ENCODE assay signal across 8 cellular contexts in the genomic region with DNA sequence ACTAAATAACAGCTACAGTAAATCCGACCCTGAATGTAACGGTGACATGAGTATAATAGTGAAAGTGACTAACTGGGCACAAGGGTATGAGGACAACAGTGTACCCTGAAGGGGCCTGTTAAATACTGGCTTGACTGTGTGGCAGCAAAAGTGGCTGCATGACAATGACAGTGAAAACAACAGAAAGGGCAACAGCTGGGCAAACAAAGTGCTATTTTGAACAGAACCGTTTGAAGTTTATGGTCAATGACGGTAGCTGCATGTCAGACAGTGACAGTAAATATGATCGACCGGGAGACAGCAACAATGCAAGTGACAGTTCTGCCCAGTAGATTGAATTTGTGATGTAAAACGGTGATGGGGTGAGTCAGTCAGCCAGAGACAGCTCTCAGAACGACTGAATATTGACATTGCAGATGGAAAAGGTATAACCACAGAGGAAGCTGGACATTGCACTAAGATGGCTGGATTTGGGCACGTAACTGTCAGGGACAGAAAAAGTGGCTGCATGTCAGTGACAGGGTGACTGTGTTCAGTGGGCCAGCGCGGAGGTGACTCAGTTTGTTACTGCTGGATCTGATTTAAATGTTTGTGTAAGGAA. TPM values are rescaled to one million over a fixed set of nuclear protein-coding genes. Genes with fewer than 3 reads are reported as not detected.
A peak's percentile ranks its signal among the peaks of the same experiment; 100 is the strongest.
DNase-seq lines count a peak whose midpoint lies in the region; FAIRE-seq and TF ChIP-seq lines count a peak whose summit lies in the region.
"Had no signal": no experiment of that assay in that cellular context is flagged by ENCODE, and none has a peak within 500 bp of the region (broad histone marks: within the 10 kb centered on the region; RNA-seq: fewer than 3 reads in every experiment).

No MANE protein-coding gene starts in this region.

- intact Hi-C loops in adrenal gland (cut with DNase I): loop anchor here in 1 of 2 donors (10.0 kb wide), 1 partner anchor 54 kb away; no protein-coding TSS in a partner anchor

- H3K27ac ChIP-seq in GM23248 (no peak overlapping the region), adrenal gland (peak overlapping the region in 4 of 5 donors; percentile 6 to 96 (median 94)), neural progenitor cell (no peak overlapping the region)

- H3K36me3 ChIP-seq in GM23248 (ENCODE audit: low read depth) (no peaks in the 10 kb centered on the region), adrenal gland (replicated peaks in 1 of 2) (no peaks in the 10 kb centered on the region), neural progenitor cell (no peaks in the 10 kb centered on the region)

- no peaks in the 10 kb centered on the region for H3K36me3 Mint-ChIP-seq in neural progenitor cell

- no peak for FAIRE-seq in frontal cortex (lab: Jason Lieb, UNC)

- TF ChIP-seq CTCF in adrenal gland (IDR thresholded peaks at IDR 0.05): no peak
- no peak for TF ChIP-seq CTCF in neural progenitor cell (IDR thresholded peaks at IDR 0.05)

- H3K9me3 Mint-ChIP-seq in neural progenitor cell: no peaks in the 10 kb centered on the region

- H3K9ac ChIP-seq in GM23248: no peak overlapping the region
- no peak overlapping the region for H3K9ac ChIP-seq in neural progenitor cell

- no peak for TF ChIP-seq POLR2A in adrenal gland (IDR thresholded peaks at IDR 0.05)

- in situ Hi-C loops in GM23248 (cut with MboI): no loop called here

- H3K4me2 ChIP-seq in GM23248 (ENCODE audit: unreplicated experiment): no peak overlapping the region
- H3K4me2 ChIP-seq in neural progenitor cell: no peak overlapping the region

- H3K79me2 ChIP-seq in GM23248 (ENCODE audit: insufficient read depth) (peaks cover 30% of the 10 kb centered on the region), neural progenitor cell (ENCODE audit: low read depth) (peaks cover 26% of the 10 kb centered on the region)

- peaks cover 23% of the 10 kb centered on the region for H3K4me1 ChIP-seq in GM23248 (ENCODE audit: insufficient read depth)
- peaks cover 46 to 57% of the 10 kb centered on the region in 2 donors for H3K4me1 ChIP-seq in adrenal gland (replicated peaks in 1 of 2)
- peaks cover 7% of the 10 kb centered on the region for H3K4me1 ChIP-seq in neural progenitor cell

- H3K4me3 Mint-ChIP-seq in neural progenitor cell: peak overlapping the region; percentile 79

- no peak overlapping the region for H3K4me3 ChIP-seq in GM23248
- no peak overlapping the region for H3K4me3 ChIP-seq in adrenal gland
- no peak overlapping the region for H3K4me3 ChIP-seq in neural progenitor cell

- no peaks in the 10 kb centered on the region for H3K27me3 ChIP-seq in GM23248 (replicated peaks; ENCODE audit: insufficient read depth)
- H3K27me3 ChIP-seq in adrenal gland: no peaks in the 10 kb centered on the region
- no peaks in the 10 kb centered on the region for H3K27me3 ChIP-seq in neural progenitor cell

- DNase-seq in GM23248: no peak
- DNase-seq in NCI-H2029 treated with DMSO at 0.1 percent for 48 hours (lab: John Stamatoyannopoulos, UW): peak; percentile 43
- DNase-seq in adrenal gland: peak in 3 of 7 donors; percentile 26 to 38 (median 31)
- DNase-seq in neural progenitor cell (ENCODE audit: low spot score): no peak
- no peak for DNase-seq in T1000 (lab: John Stamatoyannopoulos, UW)
- DNase-seq in activated gamma-delta T cell treated with Interleukin-2 at 50 U/mL for 16 hours: no peak
- no peak for DNase-seq in frontal cortex (ENCODE audit: low spot score in 2 of 2)
- DNase-seq: stimulated activated CD4-positive, alpha-beta T cell treated with anti-CD3 and anti-CD28 coated beads, Interleukin-15, amount 100 ng/mL, for 24 hours had no signal

- no peaks in the 10 kb centered on the region for H4K20me1 ChIP-seq in GM23248 (ENCODE audit: insufficient read depth)
- H4K20me1 ChIP-seq in neural progenitor cell (ENCODE audit: low read depth): no peaks in the 10 kb centered on the region

- H3K9me3 ChIP-seq in GM23248 (ENCODE audit: low read depth) (no peaks in the 10 kb centered on the region), adrenal gland (replicated peaks in 1 of 3) (no peaks in the 10 kb centered on the region), neural progenitor cell (ENCODE audit: low read depth) (no peaks in the 10 kb centered on the region)

- H3K9me2 ChIP-seq in GM23248 (ENCODE audit: insufficient read depth): no peaks in the 10 kb centered on the region

- H2AFZ ChIP-seq in GM23248 (peak overlapping the region; percentile 99; the same call in 1 of the 2 replicates), neural progenitor cell (replicated peaks) (peak overlapping the region; percentile 88)

- peaks cover 40% of the 10 kb centered on the region for H3K4me1 Mint-ChIP-seq in neural progenitor cell

- peak overlapping the region; percentile 98 for H3K27ac Mint-ChIP-seq in neural progenitor cell

- H3F3A ChIP-seq in GM23248 (ENCODE audit: insufficient read depth) (peaks cover 40% of the 10 kb centered on the region), neural progenitor cell (ENCODE audit: low read depth) (peaks cover 20% of the 10 kb centered on the region)

- H3K27me3 Mint-ChIP-seq in neural progenitor cell (ENCODE audit: insufficient read depth, low read depth): peaks cover 2% of the 10 kb centered on the region

- whole genome bisulfite sequencing in GM23248 (ENCODE audit: low coverage in 1 of 2, low lambda C conversion rate in 2 of 2, missing lambda C conversion rate in 2 of 2), 2 experiments: 68 to 69% methylated on average over 11 of the region's 11 CpGs
- 55 to 60% (median 56%) methylated on average over 11 of the region's 11 CpGs for WGBS in adrenal gland, 4 donors

RNA-seq across cellular contexts. Expression of gene ZBTB40, which starts 1.1 kb away (rescaled TPM):
- total RNA-seq in GM23248 (2014; rRNA removed; shearing (Covaris generic)): 8.1 and 9.9 TPM in 2 replicates
- 2.5 and 3.3 TPM in 2 replicates for polyA plus RNA-seq in GM23248 (2016; fragmentation: Nextera tagmentation; extraction: Ambion mirVana)
- total RNA-seq in adrenal gland: 10 to 100 TPM; 18.4 to 45.7 (median 34.7) TPM
- 10 to 100 TPM; 17.1 to 22.4 (median 20.5) TPM for polyA plus RNA-seq in adrenal gland
- 14.9 and 15.7 TPM in 2 replicates for total RNA-seq in neural progenitor cell (ENCODE audit: low replicate concordance)
- 10.2 TPM for total RNA-seq in frontal cortex

Comparison
In these comparisons a context has a peak if more than half of its experiments do, and no peak if none do; other contexts are left out.
1. H3K27ac ChIP-seq: peak in adrenal gland (4 of 5); none in GM23248 (single experiment) and neural progenitor cell (single experiment).